14 cellular contexts compared by ENCODE assay signal in genomic region chr16:28985611-28986041, GRCh38. TPM values are rescaled to one million over a fixed set of nuclear protein-coding genes. Genes with fewer than 3 reads are reported as not detected.
DNase-seq lines count a peak whose midpoint lies in the region; ATAC-seq and TF ChIP-seq lines count a peak whose summit lies in the region.
"Had no signal": no experiment of that assay in that cellular context is flagged by ENCODE, and none has a peak within 500 bp of the region (broad histone marks: within the 10 kb centered on the region; RNA-seq: fewer than 3 reads in every experiment).

No MANE protein-coding gene starts in this region.

- ATAC-seq in activated CD8-positive, alpha-beta memory T cell treated with anti-CD3 and anti-CD28 coated beads, Interleukin-2, amount 10 ng/mL, durations not matched to agents 7 days and 5 days: peak; percentile 4
- ATAC-seq in lower lobe of right lung: no peak
- ATAC-seq in HG03139 (IDR thresholded peaks at IDR 0.05; ENCODE audit: unreplicated experiment): no peak

- peak overlapping the region; percentile 99 for H3K4me3 Mint-ChIP-seq in activated T-cell treated with anti-CD3 and anti-CD28 coated beads, Interleukin-2, amount 50 U/mL, for 24 hours
- H3K4me3 Mint-ChIP-seq in activated CD8-positive, alpha-beta memory T cell treated with anti-CD3 and anti-CD28 coated beads, Interleukin-2, amount 10 ng/mL, durations not matched to agents 7 days and 5 days: peak overlapping the region; percentile 100
- H3K4me3 Mint-ChIP-seq: H9 had no signal

- H3K9me3 Mint-ChIP-seq in activated T-cell treated with anti-CD3 and anti-CD28 coated beads, Interleukin-2, amount 50 U/mL, for 24 hours: peaks cover 3% of the 10 kb centered on the region
- H3K9me3 Mint-ChIP-seq in activated CD8-positive, alpha-beta memory T cell treated with anti-CD3 and anti-CD28 coated beads, Interleukin-2, amount 10 ng/mL, durations not matched to agents 7 days and 5 days (ENCODE audit: low read depth): peaks cover 5% of the 10 kb centered on the region

- peaks cover 55% of the 10 kb centered on the region for H3K4me1 Mint-ChIP-seq in activated T-cell treated with anti-CD3 and anti-CD28 coated beads, Interleukin-2, amount 50 U/mL, for 24 hours (ENCODE audit: low read depth)
- peaks cover 54% of the 10 kb centered on the region for H3K4me1 Mint-ChIP-seq in activated CD8-positive, alpha-beta memory T cell treated with anti-CD3 and anti-CD28 coated beads, Interleukin-2, amount 10 ng/mL, durations not matched to agents 7 days and 5 days
- H3K4me1 Mint-ChIP-seq: H9 had no signal

- TF ChIP-seq POLR2A in transverse colon (IDR thresholded peaks at IDR 0.05): no peak
- TF ChIP-seq POLR2A in testis (IDR thresholded peaks at IDR 0.05): no peak

- H3K27ac ChIP-seq in lower lobe of right lung (peak overlapping the region; percentile 56), transverse colon (peak overlapping the region; percentile 48 to 62 (median 56)), testis (no peak overlapping the region)

- 91 to 98% methylated on average over 6 to 9 of the region's 9 CpGs for WGBS in transverse colon (ENCODE audit: low coverage in 1 of 2), 2 donors
- 91 to 95% methylated on average over 8 to 9 of the region's 9 CpGs for WGBS in testis, 2 donors

- H3K4me3 ChIP-seq in lower lobe of right lung (peak overlapping the region; percentile 48), transverse colon (peak overlapping the region in 2 of 4 donors; percentile 15 to 41), testis (no peak overlapping the region)

- TF ChIP-seq EP300 in transverse colon (IDR thresholded peaks at IDR 0.05; ENCODE audit: low read depth): no peak

- in situ Hi-C loops in transverse colon (cut with MboI; ENCODE audit: low pct_ligation_motif_present in 1 of 4, low pct_unique_long_range_greater_than_20kb in 1 of 4, low sequenced_read_pairs in 3 of 4): no loop called here

- H3K9me3 ChIP-seq in lower lobe of right lung (no peaks in the 10 kb centered on the region), transverse colon (no peaks in the 10 kb centered on the region), testis (no peaks in the 10 kb centered on the region)

- H3K4me1 ChIP-seq in lower lobe of right lung: no peaks in the 10 kb centered on the region
- H3K4me1 ChIP-seq in transverse colon: peaks cover 0 to 4% (median 0%) of the 10 kb centered on the region in 4 donors
- no peaks in the 10 kb centered on the region for H3K4me1 ChIP-seq in testis

- H3K27me3 ChIP-seq in lower lobe of right lung (ENCODE audit: low read depth): no peaks in the 10 kb centered on the region
- H3K27me3 ChIP-seq in transverse colon: no peaks in the 10 kb centered on the region
- H3K27me3 ChIP-seq in testis: no peaks in the 10 kb centered on the region

- peak overlapping the region; percentile 97 for H3K27ac Mint-ChIP-seq in activated T-cell treated with anti-CD3 and anti-CD28 coated beads, Interleukin-2, amount 50 U/mL, for 24 hours
- H3K27ac Mint-ChIP-seq in activated CD8-positive, alpha-beta memory T cell treated with anti-CD3 and anti-CD28 coated beads, Interleukin-2, amount 10 ng/mL, durations not matched to agents 7 days and 5 days: peak overlapping the region; percentile 98
- H3K27ac Mint-ChIP-seq: H9 had no signal

- peaks cover 94% of the 10 kb centered on the region for H3K36me3 Mint-ChIP-seq in activated T-cell treated with anti-CD3 and anti-CD28 coated beads, Interleukin-2, amount 50 U/mL, for 24 hours (ENCODE audit: low read depth)
- peaks cover 73% of the 10 kb centered on the region for H3K36me3 Mint-ChIP-seq in activated CD8-positive, alpha-beta memory T cell treated with anti-CD3 and anti-CD28 coated beads, Interleukin-2, amount 10 ng/mL, durations not matched to agents 7 days and 5 days

- intact Hi-C loops in lower lobe of right lung (cut with DNase I): no loop called here
- intact Hi-C loops in transverse colon (cut with DNase I; ENCODE audit: low total_unique reads): no loop called here
- intact Hi-C loops in testis (cut with DNase I; ENCODE audit: low total_unique reads): no loop called here

- no peaks in the 10 kb centered on the region for H3K27me3 Mint-ChIP-seq in activated T-cell treated with anti-CD3 and anti-CD28 coated beads, Interleukin-2, amount 50 U/mL, for 24 hours
- no peaks in the 10 kb centered on the region for H3K27me3 Mint-ChIP-seq in activated CD8-positive, alpha-beta memory T cell treated with anti-CD3 and anti-CD28 coated beads, Interleukin-2, amount 10 ng/mL, durations not matched to agents 7 days and 5 days

- CTCF ChIA-PET in activated CD8-positive, alpha-beta memory T cell treated with anti-CD3 and anti-CD28 coated beads, Interleukin-2, amount 10 ng/mL, durations not matched to agents 7 days and 5 days (lab: Charles Lee): interaction anchor here (1.1 to 4.8 kb wide), 4 partner anchors 8 to 22 kb away, joined by 4 to 27 read pairs (median 11); partner anchors contain the start of gene SPNS1

- peak; percentile 64 for DNase-seq in activated T-cell treated with anti-CD3 and anti-CD28 coated beads, Interleukin-2, amount 50 U/mL, for 24 hours
- no peak for DNase-seq in activated T-cell treated with anti-CD3 and anti-CD28 coated beads, Interleukin-2, amount 50 U/mL, for 1 hour
- DNase-seq in activated CD8-positive, alpha-beta memory T cell treated with anti-CD3 and anti-CD28 coated beads, Interleukin-2, amount 10 ng/mL, durations not matched to agents 7 days and 5 days: peak; percentile 54
- DNase-seq in lower lobe of right lung: no peak
- no peak for DNase-seq in transverse colon
- no peak for DNase-seq in NCI-H2107 (lab: John Stamatoyannopoulos, UW)
- no peak for DNase-seq in testis
- DNase-seq: cortex of kidney, H9, NCI-H526 treated with DMSO at 0.1 percent for 48 hours, Right ventricle myocardium superior had no signal

- TF ChIP-seq CTCF in lower lobe of right lung (IDR thresholded peaks at IDR 0.05): no peak
- TF ChIP-seq CTCF in transverse colon (IDR thresholded peaks at IDR 0.05): no peak
- no peak for TF ChIP-seq CTCF in testis (IDR thresholded peaks at IDR 0.05)

- H3K36me3 ChIP-seq in lower lobe of right lung (peaks cover 83% of the 10 kb centered on the region), transverse colon (peaks cover 0 to 26% (median 11%) of the 10 kb centered on the region in 4 donors), testis (ENCODE audit: low read depth, missing control alignments) (no peaks in the 10 kb centered on the region)

RNA-seq across cellular contexts. Expression of gene LAT, which starts 0.8 kb away (rescaled TPM):
- total RNA-seq in activated CD8-positive, alpha-beta memory T cell treated with anti-CD3 and anti-CD28 coated beads, Interleukin-2, amount 10 ng/mL, durations not matched to agents 7 days and 5 days: 100 to 1,000 TPM; 200 to 236 TPM
- 17.8 TPM for total RNA-seq in lower lobe of right lung
- 10 to 100 TPM in 1 of 4 donors, 1 to 10 TPM in 3; 5.6 to 39.6 (median 8.4) TPM for total RNA-seq in transverse colon
- total RNA-seq in testis: 1 to 10 TPM; 7.4 to 9.0 TPM
- polyA plus RNA-seq in testis (ENCODE audit: insufficient read depth, low read depth, low replicate concordance): 8.4 TPM

RNA-seq across cellular contexts. Expression of gene SPNS1, which starts 11.0 kb away (rescaled TPM):
- 10 to 100 TPM; 22.1 to 27.6 TPM for total RNA-seq in activated CD8-positive, alpha-beta memory T cell treated with anti-CD3 and anti-CD28 coated beads, Interleukin-2, amount 10 ng/mL, durations not matched to agents 7 days and 5 days
- total RNA-seq in lower lobe of right lung (77.5 TPM), transverse colon (10 to 100 TPM; 22.7 to 75.2 (median 28.2) TPM), testis (10 to 100 TPM; 51.7 to 56.9 TPM)
- 32.0 TPM for polyA plus RNA-seq in testis (ENCODE audit: insufficient read depth, low read depth, low replicate concordance)

RNA-seq across cellular contexts. Expression of gene NFATC2IP, which starts 34.9 kb away (rescaled TPM):
- 100 to 1,000 TPM; 120 to 133 TPM for total RNA-seq in activated CD8-positive, alpha-beta memory T cell treated with anti-CD3 and anti-CD28 coated beads, Interleukin-2, amount 10 ng/mL, durations not matched to agents 7 days and 5 days
- total RNA-seq in lower lobe of right lung: 38.4 TPM
- total RNA-seq in transverse colon: 10 to 100 TPM; 59.1 to 89.4 (median 70.2) TPM
- 100 to 1,000 TPM in 1 of 2 donors, 10 to 100 TPM in 1; 81.1 to 111 TPM for total RNA-seq in testis
- polyA plus RNA-seq in testis (ENCODE audit: insufficient read depth, low read depth, low replicate concordance): 69.0 TPM

RNA-seq across cellular contexts. Expression of gene CD19, which starts 53.9 kb away (rescaled TPM):
- not detected for total RNA-seq in activated CD8-positive, alpha-beta memory T cell treated with anti-CD3 and anti-CD28 coated beads, Interleukin-2, amount 10 ng/mL, durations not matched to agents 7 days and 5 days
- 0.21 TPM for total RNA-seq in lower lobe of right lung
- total RNA-seq in transverse colon: 1 to 10 TPM in 2 of 4 donors, not detected in 2; 4.5 to 9.8 TPM
- 1 to 10 TPM; 2.0 to 4.3 TPM for total RNA-seq in testis
- polyA plus RNA-seq in testis (ENCODE audit: insufficient read depth, low read depth, low replicate concordance): 7.7 TPM
- total RNA-seq: HT1080, Right ventricle myocardium superior, ureter had no signal

Comparison
In these comparisons a context has a peak if more than half of its experiments do, and no peak if none do; other contexts are left out.
1. DNase-seq: peak in activated T-cell treated with anti-CD3 and anti-CD28 coated beads, Interleukin-2, amount 50 U/mL, for 24 hours (single experiment) and activated CD8-positive, alpha-beta memory T cell treated with anti-CD3 and anti-CD28 coated beads, Interleukin-2, amount 10 ng/mL, durations not matched to agents 7 days and 5 days (single experiment); none in activated T-cell treated with anti-CD3 and anti-CD28 coated beads, Interleukin-2, amount 50 U/mL, for 1 hour (single experiment), lower lobe of right lung (single experiment), transverse colon (single experiment), NCI-H2107 (single experiment) and testis (single experiment).
2. H3K27ac ChIP-seq: peak in lower lobe of right lung (single experiment) and transverse colon (4 of 4); none in testis (0 of 2).
3. RNA of gene LAT, which starts 0.8 kb away (total RNA-seq): 200 to 236 TPM in activated CD8-positive, alpha-beta memory T cell treated with anti-CD3 and anti-CD28 coated beads, Interleukin-2, amount 10 ng/mL, durations not matched to agents 7 days and 5 days; 17.8 TPM in lower lobe of right lung (single experiment), 5.6 to 39.6 TPM in transverse colon and 7.4 to 9.0 TPM in testis; every median in the first group is over 4 times any median in the second.